In the genomic region with DNA sequence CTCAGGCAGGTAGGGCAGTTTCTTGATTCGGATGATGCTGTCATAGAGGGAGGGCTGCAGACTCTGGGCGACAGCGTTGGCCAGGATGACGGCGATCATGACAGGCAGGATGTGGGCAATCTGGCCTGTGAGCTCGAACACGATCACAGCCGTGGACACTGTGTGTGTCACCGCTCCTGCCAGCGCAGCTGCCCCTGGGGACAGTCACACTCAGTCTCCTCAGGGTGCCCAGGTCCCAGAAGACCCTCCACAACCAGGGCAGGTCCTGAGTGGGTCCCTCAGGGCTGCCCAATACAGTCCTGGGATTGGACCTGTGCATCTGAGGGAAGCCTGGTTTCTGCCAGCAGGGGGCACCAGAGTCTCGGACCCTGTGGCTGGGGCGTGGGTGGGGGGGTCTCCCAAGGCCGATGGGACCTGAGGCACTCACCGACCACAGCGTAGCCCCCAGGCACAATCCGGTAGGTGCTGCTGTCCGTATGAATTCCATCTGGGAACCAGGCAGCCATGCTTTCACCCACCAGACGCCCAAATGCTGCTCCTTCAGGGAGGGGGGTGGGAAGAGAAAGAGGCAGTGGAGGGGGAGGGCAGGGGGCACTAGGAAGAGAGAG, we compare ENCODE assay signal across 1 cellular context.
TF ChIP-seq lines count a peak whose summit lies in the region.

No MANE protein-coding gene starts in this region.

TF ChIP-seq in WTC11, 78 proteins besides CTCF, POLR2A, EP300 and RAD21 (continued from another document):
- TF ChIP-seq, protein P1, sequence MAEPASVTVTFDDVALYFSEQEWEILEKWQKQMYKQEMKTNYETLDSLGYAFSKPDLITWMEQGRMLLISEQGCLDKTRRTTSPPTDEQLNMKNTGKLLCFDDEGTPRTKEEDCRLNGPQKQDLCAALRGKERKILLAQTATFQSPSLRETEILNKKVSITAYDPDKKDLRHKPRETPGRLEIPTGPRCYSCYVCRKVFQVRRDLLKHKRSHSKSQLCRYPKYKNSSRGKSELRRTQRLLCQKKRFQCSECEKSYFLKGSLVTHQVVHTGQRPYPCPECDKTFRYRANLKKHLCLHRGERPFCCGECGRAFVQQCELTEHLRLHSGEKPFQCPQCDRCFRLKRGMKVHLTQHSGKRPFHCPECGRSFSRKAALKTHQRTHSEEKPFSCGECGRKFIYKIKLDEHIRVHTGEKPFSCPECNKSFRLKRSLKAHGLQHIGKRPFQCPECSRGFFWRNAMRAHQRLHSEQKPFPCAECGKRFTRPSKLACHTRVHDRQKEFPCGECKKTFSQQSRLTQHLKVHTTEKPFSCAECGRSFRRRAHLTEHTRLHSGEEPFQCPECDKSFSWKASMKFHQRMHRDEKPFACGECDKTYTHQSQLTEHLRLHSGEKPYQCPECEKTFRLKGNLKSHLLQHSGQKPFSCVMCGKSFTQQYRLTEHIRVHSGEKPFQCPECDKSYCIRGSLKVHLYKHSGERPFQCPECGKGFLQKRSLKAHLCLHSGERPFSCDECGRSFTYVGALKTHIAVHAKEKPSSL (CRISPR knock-in tag; conservative IDR thresholded peaks at IDR 0.05) = no peak
- TF ChIP-seq ZNF396 (CRISPR knock-in tag; IDR thresholded peaks at IDR 0.05; ENCODE audit: borderline replicate concordance) = no peak
- TF ChIP-seq NFYB (CRISPR knock-in tag; conservative IDR thresholded peaks at IDR 0.05; ENCODE audit: low read depth) = 0 out of 2 replicates have a peak, but pooled peaks have one; percentile 11
- TF ChIP-seq, protein P2, sequence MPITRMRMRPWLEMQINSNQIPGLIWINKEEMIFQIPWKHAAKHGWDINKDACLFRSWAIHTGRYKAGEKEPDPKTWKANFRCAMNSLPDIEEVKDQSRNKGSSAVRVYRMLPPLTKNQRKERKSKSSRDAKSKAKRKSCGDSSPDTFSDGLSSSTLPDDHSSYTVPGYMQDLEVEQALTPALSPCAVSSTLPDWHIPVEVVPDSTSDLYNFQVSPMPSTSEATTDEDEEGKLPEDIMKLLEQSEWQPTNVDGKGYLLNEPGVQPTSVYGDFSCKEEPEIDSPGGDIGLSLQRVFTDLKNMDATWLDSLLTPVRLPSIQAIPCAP (CRISPR knock-in tag; IDR thresholded peaks at IDR 0.05) = no peak
- TF ChIP-seq TP53 (CRISPR knock-in tag; IDR thresholded peaks at IDR 0.05) = no peak
- TF ChIP-seq, protein P3, sequence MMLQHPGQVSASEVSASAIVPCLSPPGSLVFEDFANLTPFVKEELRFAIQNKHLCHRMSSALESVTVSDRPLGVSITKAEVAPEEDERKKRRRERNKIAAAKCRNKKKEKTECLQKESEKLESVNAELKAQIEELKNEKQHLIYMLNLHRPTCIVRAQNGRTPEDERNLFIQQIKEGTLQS (CRISPR knock-in tag; conservative IDR thresholded peaks at IDR 0.05) = 0 out of 2 replicates have a peak, but pooled peaks have one; percentile 46
- no peak for TF ChIP-seq ZNF138 (CRISPR knock-in tag; conservative IDR thresholded peaks at IDR 0.05)
